In genomic region chr13:40172878-40173277, GRCh38 we compare ENCODE assay signal across 14 cellular contexts.
DNase-seq lines count a peak whose midpoint lies in the region; ATAC-seq lines count a peak whose summit lies in the region.
"Had no signal": no experiment of that assay in that cellular context is flagged by ENCODE, and none has a peak within 500 bp of the region (broad histone marks: within the 10 kb centered on the region; RNA-seq: fewer than 3 reads in every experiment).

No MANE protein-coding gene starts in this region.

- H4K12ac ChIP-seq in trophoblast cell (ENCODE audit: low read depth, low read length), result peak overlapping the region; percentile 40

- no peaks in the 10 kb centered on the region for H3K27me3 ChIP-seq in trophoblast cell (ENCODE audit: insufficient read depth, low read length)
- H3K27me3 ChIP-seq: Peyer's patch had no signal

- no peaks in the 10 kb centered on the region for H3K9me3 ChIP-seq in trophoblast cell (ENCODE audit: insufficient read depth, low read depth, low read length)
- H3K9me3 ChIP-seq: Peyer's patch had no signal

- no peak overlapping the region for H2AFZ ChIP-seq in trophoblast cell (ENCODE audit: insufficient read depth, low read length, poor library complexity)

- H2BK5ac ChIP-seq in trophoblast cell (ENCODE audit: low read depth, low read length, poor library complexity), result no peak overlapping the region

- H3K27ac ChIP-seq in trophoblast cell (ENCODE audit: low read depth, low read length), result no peak overlapping the region
- H3K27ac ChIP-seq: Peyer's patch had no signal

- peaks cover 6 to 9% of the 10 kb centered on the region in 2 experiments for H3K4me1 ChIP-seq in trophoblast cell (ENCODE audit: control insufficient read depth in 1 of 2, insufficient read depth in 2 of 2, low read length in 2 of 2)

- no peak overlapping the region for H3K4me2 ChIP-seq in trophoblast cell (ENCODE audit: low read length)

- peak overlapping the region; percentile 65 for H4K91ac ChIP-seq in trophoblast cell (ENCODE audit: low read depth, low read length)

- peak overlapping the region; percentile 45 for H2BK12ac ChIP-seq in trophoblast cell (ENCODE audit: low read length)

- H3K79me1 ChIP-seq in trophoblast cell (ENCODE audit: low read length), result peaks cover 8% of the 10 kb centered on the region

- H3K4me3 ChIP-seq in trophoblast cell (ENCODE audit: low read depth, low read length), result no peak overlapping the region
- H3K4me3 ChIP-seq: Peyer's patch had no signal

- H3K14ac ChIP-seq in trophoblast cell (ENCODE audit: low read length), result no peak overlapping the region

- DNase-seq in NCI-H1105 (lab: John Stamatoyannopoulos, UW) (peak; percentile 33), NCI-H1105 treated with DMSO at 0.1 percent for 48 hours (lab: John Stamatoyannopoulos, UW) (no peak), NCI-H446 (lab: John Stamatoyannopoulos, UW) (peak; percentile 46 to 88), left cardiac atrium (no peak), trophoblast cell (no peak), NCI-H1092 treated with DMSO at 0.1 percent for 48 hours (lab: John Stamatoyannopoulos, UW) (no peak)
- DNase-seq: 8988T, C1 segment of cervical spinal cord, MV-4-11, NCI-H510A, Peyer's patch had no signal

- no peak overlapping the region for H3K9ac ChIP-seq in trophoblast cell (ENCODE audit: low read length)

- H3K23ac ChIP-seq in trophoblast cell (ENCODE audit: low read length), result no peak overlapping the region

- H4K8ac ChIP-seq in trophoblast cell (ENCODE audit: low read depth, low read length), result peak overlapping the region; percentile 58

- H2AK5ac ChIP-seq in trophoblast cell (ENCODE audit: low read length), result peak overlapping the region; percentile 73

- peak overlapping the region; percentile 36 for H2BK120ac ChIP-seq in trophoblast cell (ENCODE audit: insufficient read depth, low read length, poor library complexity)

- H3K4ac ChIP-seq in trophoblast cell (ENCODE audit: low read depth, low read length), result peak overlapping the region; percentile 19

- H3K18ac ChIP-seq in trophoblast cell (ENCODE audit: low read length), result peak overlapping the region; percentile 25

- no peaks in the 10 kb centered on the region for H3K36me3 ChIP-seq in trophoblast cell (ENCODE audit: control insufficient read depth in 1 of 2, insufficient read depth in 2 of 2, low read length in 2 of 2)
- H3K36me3 ChIP-seq: Peyer's patch had no signal

- WGBS in trophoblast cell (ENCODE audit: extremely low coverage, insufficient coverage, insufficient read length), result no CpG with 5 or more reads among the region's 7 CpGs

- intact Hi-C loops in left cardiac atrium (cut with DNase I), result no loop called here

- peaks cover 2% of the 10 kb centered on the region for H3K79me2 ChIP-seq in trophoblast cell (ENCODE audit: control insufficient read depth, insufficient read depth, low read length, poor library complexity)

- ATAC-seq in left cardiac atrium (peak; percentile 44 to 59), GM19328 (IDR thresholded peaks at IDR 0.05; ENCODE audit: unreplicated experiment) (no peak), GM19452 (IDR thresholded peaks at IDR 0.05; ENCODE audit: unreplicated experiment) (no peak)
- ATAC-seq: HCT116 had no signal

Comparison
In these comparisons a context has a peak if more than half of its experiments do, and no peak if none do; other contexts are left out.
1. DNase-seq: peak in NCI-H1105 (single experiment) and NCI-H446 (2 of 2); none in NCI-H1105 treated with DMSO at 0.1 percent for 48 hours (single experiment), left cardiac atrium (single experiment), trophoblast cell (0 of 2) and NCI-H1092 treated with DMSO at 0.1 percent for 48 hours (single experiment).
2. ATAC-seq: peak in left cardiac atrium (2 of 2); none in GM19328 (single experiment) and GM19452 (single experiment).